Comparison of ENCODE assay signal across 1 cellular context in genomic region chr17:51165680-51166197, GRCh38.
TF ChIP-seq lines count a peak whose summit lies in the region.

No MANE protein-coding gene starts in this region.

TF ChIP-seq in HEK293, 187 proteins besides CTCF, POLR2A, EP300 and RAD21 (continued from another document):
- TF ChIP-seq, protein P1, sequence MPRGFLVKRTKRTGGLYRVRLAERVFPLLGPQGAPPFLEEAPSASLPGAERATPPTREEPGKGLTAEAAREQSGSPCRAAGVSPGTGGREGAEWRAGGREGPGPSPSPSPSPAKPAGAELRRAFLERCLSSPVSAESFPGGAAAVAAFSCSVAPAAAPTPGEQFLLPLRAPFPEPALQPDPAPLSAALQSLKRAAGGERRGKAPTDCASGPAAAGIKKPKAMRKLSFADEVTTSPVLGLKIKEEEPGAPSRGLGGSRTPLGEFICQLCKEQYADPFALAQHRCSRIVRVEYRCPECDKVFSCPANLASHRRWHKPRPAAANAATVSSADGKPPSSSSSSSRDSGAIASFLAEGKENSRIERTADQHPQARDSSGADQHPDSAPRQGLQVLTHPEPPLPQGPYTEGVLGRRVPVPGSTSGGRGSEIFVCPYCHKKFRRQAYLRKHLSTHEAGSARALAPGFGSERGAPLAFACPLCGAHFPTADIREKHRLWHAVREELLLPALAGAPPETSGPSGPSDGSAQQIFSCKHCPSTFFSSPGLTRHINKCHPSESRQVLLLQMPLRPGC (tag by site-specific recombination; IDR thresholded peaks at IDR 0.05), result 0 out of 2 replicates have a peak, but pooled peaks have one; percentile 36
